In the genomic region with DNA sequence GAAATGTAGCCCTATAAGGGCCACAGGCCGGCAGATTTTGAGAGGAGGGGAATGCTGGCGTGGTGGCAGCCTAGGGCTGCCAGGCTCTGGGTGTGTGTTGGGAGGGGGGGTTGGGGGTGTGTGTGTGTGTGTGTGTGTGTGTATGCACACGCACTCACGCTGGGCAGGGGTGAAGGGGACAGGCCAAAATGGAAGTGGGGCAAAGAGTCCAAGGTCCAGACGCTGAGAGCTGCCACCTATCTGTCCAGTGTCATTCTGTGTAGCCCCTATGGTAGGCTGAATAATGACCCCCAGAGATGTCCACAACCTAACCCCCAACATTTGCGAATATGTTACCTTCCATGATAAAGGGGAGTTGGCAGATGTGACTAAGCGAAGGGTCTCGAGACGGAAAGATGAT, we compare ENCODE assay signal across 22 cellular contexts. TPM values are rescaled to one million over a fixed set of nuclear protein-coding genes. Genes with fewer than 3 reads are reported as not detected.
DNase-seq lines count a peak whose midpoint lies in the region; ATAC-seq and TF ChIP-seq lines count a peak whose summit lies in the region.
"Had no signal": no experiment of that assay in that cellular context is flagged by ENCODE, and none has a peak within 500 bp of the region (broad histone marks: within the 10 kb centered on the region; RNA-seq: fewer than 3 reads in every experiment).

No MANE protein-coding gene starts in this region.

- no peak overlapping the region for H3K4me3 ChIP-seq in ectodermal cell (ENCODE audit: insufficient read depth, low read depth, low read length)
- no peak overlapping the region for H3K4me3 ChIP-seq in neural progenitor cell
- H3K4me3 ChIP-seq: K562, PC-9, SK-N-MC had no signal

- no peak overlapping the region for H3K4me3 Mint-ChIP-seq in activated CD8-positive, alpha-beta T cell treated with anti-CD3 and anti-CD28 coated beads, Interleukin-2, amount 10 ng/mL, durations not matched to agents 7 days and 5 days
- H3K4me3 Mint-ChIP-seq in activated CD8-positive, alpha-beta T cell treated with anti-CD3 and anti-CD28 coated beads for 36 hours = no peak overlapping the region
- H3K4me3 Mint-ChIP-seq in CD14-positive monocyte = peak overlapping the region in 1 of 2 donors; percentile 44
- no peak overlapping the region for H3K4me3 Mint-ChIP-seq in neural progenitor cell
- no peak overlapping the region for H3K4me3 Mint-ChIP-seq in T-helper 2 cell treated with Interferon-gamma antibody and Interleukin-4, amounts not matched to agents 5 μg/mL and 100 μg/mL, for 36 hours
- H3K4me3 Mint-ChIP-seq: HFFc6 had no signal

- peak overlapping the region; percentile 55 for H3K27ac ChIP-seq in ectodermal cell (ENCODE audit: insufficient read depth, low read depth, low read length, poor library complexity, severe bottlenecking)
- peak overlapping the region; percentile 79 for H3K27ac ChIP-seq in neural progenitor cell
- H3K27ac ChIP-seq: 22Rv1, C4-2B, PC-9, SK-N-MC had no signal

- peaks cover 7% of the 10 kb centered on the region for H3F3A ChIP-seq in neural progenitor cell (ENCODE audit: low read depth)

- H3K9me3 ChIP-seq in ectodermal cell (ENCODE audit: control insufficient read depth, low read length) = no peaks in the 10 kb centered on the region
- H3K9me3 ChIP-seq in neural progenitor cell (ENCODE audit: low read depth) = no peaks in the 10 kb centered on the region

- no peaks in the 10 kb centered on the region for H4K20me1 ChIP-seq in neural progenitor cell (ENCODE audit: low read depth)

- H3K4me1 ChIP-seq in ectodermal cell (ENCODE audit: control insufficient read depth, insufficient read depth, low read length) (peaks cover 5% of the 10 kb centered on the region), neural progenitor cell (peaks cover 9% of the 10 kb centered on the region)

- TF ChIP-seq CTCF in activated CD8-positive, alpha-beta T cell treated with anti-CD3 and anti-CD28 coated beads for 36 hours (IDR thresholded peaks at IDR 0.05) = no peak
- TF ChIP-seq CTCF in CD14-positive monocyte (IDR thresholded peaks at IDR 0.05) (no peak), neural progenitor cell (IDR thresholded peaks at IDR 0.05) (no peak)

- no peak for ATAC-seq in activated CD8-positive, alpha-beta T cell treated with anti-CD3 and anti-CD28 coated beads, Interleukin-2, amount 10 ng/mL, durations not matched to agents 7 days and 5 days
- ATAC-seq in activated CD8-positive, alpha-beta T cell treated with anti-CD3 and anti-CD28 coated beads for 36 hours = no peak
- ATAC-seq: K562 had no signal

- H3K9me3 Mint-ChIP-seq in activated CD8-positive, alpha-beta T cell treated with anti-CD3 and anti-CD28 coated beads, Interleukin-2, amount 10 ng/mL, durations not matched to agents 7 days and 5 days (ENCODE audit: insufficient read depth) = no peaks in the 10 kb centered on the region
- no peaks in the 10 kb centered on the region for H3K9me3 Mint-ChIP-seq in activated CD8-positive, alpha-beta T cell treated with anti-CD3 and anti-CD28 coated beads for 36 hours
- H3K9me3 Mint-ChIP-seq in CD14-positive monocyte (peaks cover 0 to 3% (median 0%) of the 10 kb centered on the region in 7 donors), neural progenitor cell (no peaks in the 10 kb centered on the region)
- H3K9me3 Mint-ChIP-seq in T-helper 2 cell treated with Interferon-gamma antibody and Interleukin-4, amounts not matched to agents 5 μg/mL and 100 μg/mL, for 36 hours = no peaks in the 10 kb centered on the region
- H3K9me3 Mint-ChIP-seq: HFFc6 had no signal

- H3K36me3 ChIP-seq in ectodermal cell (ENCODE audit: control insufficient read depth, insufficient read depth, low read length) = no peaks in the 10 kb centered on the region
- no peaks in the 10 kb centered on the region for H3K36me3 ChIP-seq in neural progenitor cell

- peak overlapping the region; percentile 20 for H3K27ac Mint-ChIP-seq in activated CD8-positive, alpha-beta T cell treated with anti-CD3 and anti-CD28 coated beads, Interleukin-2, amount 10 ng/mL, durations not matched to agents 7 days and 5 days
- H3K27ac Mint-ChIP-seq in activated CD8-positive, alpha-beta T cell treated with anti-CD3 and anti-CD28 coated beads for 36 hours = no peak overlapping the region
- H3K27ac Mint-ChIP-seq in CD14-positive monocyte = peak overlapping the region; percentile 93 to 99 (median 98)
- peak overlapping the region; percentile 94 for H3K27ac Mint-ChIP-seq in neural progenitor cell
- H3K27ac Mint-ChIP-seq in T-helper 2 cell treated with Interferon-gamma antibody and Interleukin-4, amounts not matched to agents 5 μg/mL and 100 μg/mL, for 36 hours = no peak overlapping the region
- H3K27ac Mint-ChIP-seq: HFFc6 had no signal

- H3K27me3 Mint-ChIP-seq in activated CD8-positive, alpha-beta T cell treated with anti-CD3 and anti-CD28 coated beads, Interleukin-2, amount 10 ng/mL, durations not matched to agents 7 days and 5 days (ENCODE audit: low read depth) = peaks cover 35% of the 10 kb centered on the region
- peaks cover 25% of the 10 kb centered on the region for H3K27me3 Mint-ChIP-seq in activated CD8-positive, alpha-beta T cell treated with anti-CD3 and anti-CD28 coated beads for 36 hours
- no peaks in the 10 kb centered on the region for H3K27me3 Mint-ChIP-seq in CD14-positive monocyte (ENCODE audit: low read depth in 3 of 3)
- peaks cover 4% of the 10 kb centered on the region for H3K27me3 Mint-ChIP-seq in neural progenitor cell (ENCODE audit: insufficient read depth, low read depth)
- H3K27me3 Mint-ChIP-seq in T-helper 2 cell treated with Interferon-gamma antibody and Interleukin-4, amounts not matched to agents 5 μg/mL and 100 μg/mL, for 36 hours (ENCODE audit: low read depth) = peaks cover 30% of the 10 kb centered on the region

- no peaks in the 10 kb centered on the region for H3K4me1 Mint-ChIP-seq in activated CD8-positive, alpha-beta T cell treated with anti-CD3 and anti-CD28 coated beads, Interleukin-2, amount 10 ng/mL, durations not matched to agents 7 days and 5 days (ENCODE audit: low read depth)
- H3K4me1 Mint-ChIP-seq in activated CD8-positive, alpha-beta T cell treated with anti-CD3 and anti-CD28 coated beads for 36 hours (ENCODE audit: low read depth) = no peaks in the 10 kb centered on the region
- H3K4me1 Mint-ChIP-seq in CD14-positive monocyte (peaks cover 93% of the 10 kb centered on the region), neural progenitor cell (peaks cover 16% of the 10 kb centered on the region)
- H3K4me1 Mint-ChIP-seq in T-helper 2 cell treated with Interferon-gamma antibody and Interleukin-4, amounts not matched to agents 5 μg/mL and 100 μg/mL, for 36 hours (ENCODE audit: low read depth) = no peaks in the 10 kb centered on the region

- peak overlapping the region; percentile 82 for H2AFZ ChIP-seq in neural progenitor cell (replicated peaks)
- H2AFZ ChIP-seq: PC-9 had no signal

- no peaks in the 10 kb centered on the region for H3K36me3 Mint-ChIP-seq in activated CD8-positive, alpha-beta T cell treated with anti-CD3 and anti-CD28 coated beads, Interleukin-2, amount 10 ng/mL, durations not matched to agents 7 days and 5 days (ENCODE audit: low read depth)
- H3K36me3 Mint-ChIP-seq in activated CD8-positive, alpha-beta T cell treated with anti-CD3 and anti-CD28 coated beads for 36 hours (ENCODE audit: low read depth) = no peaks in the 10 kb centered on the region
- peaks cover 2 to 9% of the 10 kb centered on the region in 2 donors for H3K36me3 Mint-ChIP-seq in CD14-positive monocyte
- no peaks in the 10 kb centered on the region for H3K36me3 Mint-ChIP-seq in neural progenitor cell
- no peaks in the 10 kb centered on the region for H3K36me3 Mint-ChIP-seq in T-helper 2 cell treated with Interferon-gamma antibody and Interleukin-4, amounts not matched to agents 5 μg/mL and 100 μg/mL, for 36 hours (ENCODE audit: low read depth)

- CTCF ChIA-PET in activated CD8-positive, alpha-beta T cell treated with anti-CD3 and anti-CD28 coated beads, Interleukin-2, amount 10 ng/mL, durations not matched to agents 7 days and 5 days (lab: Charles Lee) = no interaction called here
- CTCF ChIA-PET in activated CD8-positive, alpha-beta T cell treated with anti-CD3 and anti-CD28 coated beads for 36 hours (lab: Charles Lee) = interaction anchor here (1.9 kb wide), 1 partner anchor 195 kb away, joined by 5 read pairs; no protein-coding TSS in a partner anchor

- intact Hi-C loops in activated CD8-positive, alpha-beta T cell treated with anti-CD3 and anti-CD28 coated beads for 36 hours (cut with micrococcal nuclease) = no loop called here
- intact Hi-C loops in CD14-positive monocyte (cut with micrococcal nuclease) = no loop called here

- H3K9ac ChIP-seq in neural progenitor cell = no peak overlapping the region

- H3K4me2 ChIP-seq in neural progenitor cell = peak overlapping the region; percentile 50
- H3K4me2 ChIP-seq: PC-9 had no signal

- POLR2A ChIA-PET in activated CD8-positive, alpha-beta T cell treated with anti-CD3 and anti-CD28 coated beads, Interleukin-2, amount 10 ng/mL, durations not matched to agents 7 days and 5 days (lab: Charles Lee) = no interaction called here
- POLR2A ChIA-PET in activated CD8-positive, alpha-beta T cell treated with anti-CD3 and anti-CD28 coated beads for 36 hours (lab: Charles Lee) = no interaction called here

- DNase-seq in activated CD8-positive, alpha-beta T cell treated with anti-CD3 and anti-CD28 coated beads, Interleukin-2, amount 10 ng/mL, durations not matched to agents 7 days and 5 days = no peak
- no peak for DNase-seq in activated CD8-positive, alpha-beta T cell treated with anti-CD3 and anti-CD28 coated beads for 36 hours
- no peak for DNase-seq in CD14-positive monocyte (ENCODE audit: low spot score)
- DNase-seq in neural progenitor cell (ENCODE audit: low spot score) = no peak
- no peak for DNase-seq in DMS79 (lab: John Stamatoyannopoulos, UW)
- no peak for DNase-seq in T-helper 2 cell treated with Interferon-gamma antibody and Interleukin-4, amounts not matched to agents 5 μg/mL and 100 μg/mL, for 36 hours (ENCODE audit: low spot score)
- DNase-seq in AG20443 (ENCODE audit: low spot score) = no peak
- DNase-seq: ACHN, H7, HFFc6, NCI-H1694 treated with DMSO at 0.1 percent for 48 hours, NCI-H2081 treated with DMSO at 0.1 percent for 48 hours, NCI-H510A, NCI-H748 treated with DMSO at 0.1 percent for 48 hours, PC-9, RPMI8226, SHP77 treated with DMSO at 0.1 percent for 48 hours had no signal

- 84 to 86% methylated on average over 9 of the region's 9 CpGs for WGBS in ectodermal cell, 2 experiments

- H3K27me3 ChIP-seq in ectodermal cell (ENCODE audit: control insufficient read depth, insufficient read depth, low read length, poor library complexity, severe bottlenecking) = no peaks in the 10 kb centered on the region
- H3K27me3 ChIP-seq in neural progenitor cell = no peaks in the 10 kb centered on the region

- no peaks in the 10 kb centered on the region for H3K79me2 ChIP-seq in neural progenitor cell (ENCODE audit: low read depth)

RNA-seq across cellular contexts. Expression of a gene that starts 10.6 kb away (rescaled TPM):
- total RNA-seq in activated CD8-positive, alpha-beta T cell treated with anti-CD3 and anti-CD28 coated beads, Interleukin-2, amount 10 ng/mL, durations not matched to agents 7 days and 5 days = 1 to 10 TPM; 6.5 to 8.2 TPM
- total RNA-seq in activated CD8-positive, alpha-beta T cell treated with anti-CD3 and anti-CD28 coated beads for 36 hours = 1 to 10 TPM; 7.8 to 9.8 TPM
- polyA plus RNA-seq in CD14-positive monocyte = 100 to 1,000 TPM; 204 to 324 TPM
- polyA plus RNA-seq in ectodermal cell (2013, experiment 1 of 4) = 42.0 TPM
- polyA plus RNA-seq in ectodermal cell (2013, experiment 2 of 4) = 37.9 TPM
- polyA plus RNA-seq in ectodermal cell (2013, experiment 3 of 4) = 46.1 TPM
- polyA plus RNA-seq in ectodermal cell (2013, experiment 4 of 4) = 46.6 TPM
- total RNA-seq in neural progenitor cell (ENCODE audit: low replicate concordance) = 50.6 and 61.0 TPM in 2 replicates

Comparison
In these comparisons a context has a peak if more than half of its experiments do, and no peak if none do; other contexts are left out.
1. H3K27ac Mint-ChIP-seq: peak in activated CD8-positive, alpha-beta T cell treated with anti-CD3 and anti-CD28 coated beads, Interleukin-2, amount 10 ng/mL, durations not matched to agents 7 days and 5 days (single experiment), CD14-positive monocyte (7 of 7) and neural progenitor cell (single experiment); none in activated CD8-positive, alpha-beta T cell treated with anti-CD3 and anti-CD28 coated beads for 36 hours (single experiment) and T-helper 2 cell treated with Interferon-gamma antibody and Interleukin-4, amounts not matched to agents 5 μg/mL and 100 μg/mL, for 36 hours (single experiment).